In genomic region chr6:45591306-45591705, GRCh38 we compare ENCODE assay signal across 1 cellular context.
TF ChIP-seq lines count a peak whose summit lies in the region.

No MANE protein-coding gene starts in this region.

TF ChIP-seq in GM23338, 12 proteins besides CTCF, POLR2A, EP300 and RAD21 (continued from another document):
- TF ChIP-seq ETS1 (IDR thresholded peaks at IDR 0.05): no peak
- no peak for TF ChIP-seq JUNB (IDR thresholded peaks at IDR 0.05; ENCODE audit: unreplicated experiment)
- TF ChIP-seq ZNF331 (CRISPR knock-in tag; IDR thresholded peaks at IDR 0.05; ENCODE audit: low read depth): no peak
